ENCODE assay signal across 11 cellular contexts in the genomic region with DNA sequence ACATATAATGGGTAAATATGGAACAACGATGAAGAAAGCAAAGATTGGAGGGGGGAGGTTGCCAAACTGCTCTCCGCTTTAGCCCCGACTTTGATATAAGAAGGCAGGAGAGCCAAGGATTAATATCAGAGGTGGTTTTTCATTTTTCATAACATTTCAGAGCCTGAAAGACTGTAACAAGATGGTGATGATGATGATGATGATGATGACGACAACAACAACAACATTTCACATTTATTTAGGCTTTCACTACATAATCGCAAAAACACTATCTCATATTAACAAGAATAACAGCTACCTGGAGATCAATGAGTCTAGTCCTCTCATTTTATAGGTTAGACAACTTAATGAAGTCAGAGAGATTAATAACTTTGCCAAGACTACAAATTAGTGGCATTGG.
"Had no signal": no experiment of that assay in that cellular context is flagged by ENCODE, and none has a peak within 500 bp of the region (broad histone marks: within the 10 kb centered on the region; RNA-seq: fewer than 3 reads in every experiment).

No MANE protein-coding gene starts in this region.

- ATAC-seq: GM23338, HCT116 had no signal

- FAIRE-seq: H1, H54 had no signal

- H3K27ac ChIP-seq: GM23248 had no signal

- H3K9ac ChIP-seq: GM23248 had no signal

- H3K4me1 ChIP-seq: HAP-1 had no signal

- H3K4me2 ChIP-seq: GM23338 had no signal

- H3K36me3 ChIP-seq: HAP-1 had no signal

- DNase-seq: GM23248, GOT3, H7, H9, HCEC 1CT, HFFc6 had no signal

- H3K9me3 ChIP-seq: HAP-1 had no signal

- H2AFZ ChIP-seq: GM23248, GM23338 had no signal

- H3K4me3 ChIP-seq: GM23248, GM23338, HAP-1 had no signal
